1 cellular context compared by ENCODE assay signal in genomic region chr14:67694791-67695393, GRCh38.
TF ChIP-seq lines count a peak whose summit lies in the region.

No MANE protein-coding gene starts in this region.

TF ChIP-seq in H1, 55 proteins besides CTCF, POLR2A, EP300 and RAD21:
- TF ChIP-seq GABPA (IDR thresholded peaks at IDR 0.05; ENCODE audit: borderline replicate concordance, insufficient read depth, low read length): no peak
- 0 out of 2 replicates have a peak, but pooled peaks have one; percentile 22 for TF ChIP-seq RBBP5 (IDR thresholded peaks at IDR 0.05; ENCODE audit: borderline replicate concordance, low read depth, low read length)
- TF ChIP-seq TAF7 (optimal IDR thresholded peaks at IDR 0.05; ENCODE audit: borderline replicate concordance, low read depth, low read length): peak; percentile 38
- no peak for TF ChIP-seq BRCA1 (IDR thresholded peaks at IDR 0.05; ENCODE audit: low read depth, low read length)
- TF ChIP-seq SP4 (IDR thresholded peaks at IDR 0.05; ENCODE audit: low read length): no peak
- TF ChIP-seq POLR2AphosphoS5 (IDR thresholded peaks at IDR 0.05; ENCODE audit: low read depth, low read length): peak; percentile 69
- TF ChIP-seq EZH2 (IDR thresholded peaks at IDR 0.05; ENCODE audit: low read depth, low read length, severe bottlenecking): no peak
- no peak for TF ChIP-seq SP2 (IDR thresholded peaks at IDR 0.05; ENCODE audit: low read length)
- TF ChIP-seq SIN3A (conservative IDR thresholded peaks at IDR 0.05 in 1 of 2, IDR thresholded peaks at IDR 0.05 in 1 of 2; ENCODE audit: low read depth in 1 of 2, low read length in 2 of 2): peak; percentile 49 to 63; a peak in 1 of 4 replicates
- TF ChIP-seq SIX5 (IDR thresholded peaks at IDR 0.05; ENCODE audit: low read depth, low read length): no peak
- TF ChIP-seq TAF1 (IDR thresholded peaks at IDR 0.05; ENCODE audit: low read depth, low read length): peak; percentile 65
- no peak for TF ChIP-seq CTBP2 (IDR thresholded peaks at IDR 0.05; ENCODE audit: borderline replicate concordance, insufficient read depth, insufficient read length, low read length)
- TF ChIP-seq MAX (IDR thresholded peaks at IDR 0.05): peak; percentile 50; the same call in 1 of the 2 replicates
- peak; percentile 61 for TF ChIP-seq TBP (IDR thresholded peaks at IDR 0.05; ENCODE audit: low read depth, low read length)
- no peak for TF ChIP-seq FOSL1 (IDR thresholded peaks at IDR 0.05; ENCODE audit: insufficient read depth, low read depth, low read length)
- TF ChIP-seq CREB1 (IDR thresholded peaks at IDR 0.05): peak; percentile 83
- no peak for TF ChIP-seq MAFK (IDR thresholded peaks at IDR 0.05; ENCODE audit: low read depth, low read length)
- TF ChIP-seq JUND (IDR thresholded peaks at IDR 0.05; ENCODE audit: low read length): no peak
- TF ChIP-seq GTF2F1 (IDR thresholded peaks at IDR 0.05; ENCODE audit: borderline replicate concordance, low read depth, low read length): 0 out of 2 replicates have a peak, but pooled peaks have one; percentile 10
- TF ChIP-seq SUZ12 (IDR thresholded peaks at IDR 0.05; ENCODE audit: low read length): no peak
- TF ChIP-seq ASH2L (IDR thresholded peaks at IDR 0.05; ENCODE audit: low read length): no peak
- no peak for TF ChIP-seq KDM1A (IDR thresholded peaks at IDR 0.05; ENCODE audit: borderline replicate concordance, low read length)
